ENCODE assay signal across 8 cellular contexts in the genomic region with DNA sequence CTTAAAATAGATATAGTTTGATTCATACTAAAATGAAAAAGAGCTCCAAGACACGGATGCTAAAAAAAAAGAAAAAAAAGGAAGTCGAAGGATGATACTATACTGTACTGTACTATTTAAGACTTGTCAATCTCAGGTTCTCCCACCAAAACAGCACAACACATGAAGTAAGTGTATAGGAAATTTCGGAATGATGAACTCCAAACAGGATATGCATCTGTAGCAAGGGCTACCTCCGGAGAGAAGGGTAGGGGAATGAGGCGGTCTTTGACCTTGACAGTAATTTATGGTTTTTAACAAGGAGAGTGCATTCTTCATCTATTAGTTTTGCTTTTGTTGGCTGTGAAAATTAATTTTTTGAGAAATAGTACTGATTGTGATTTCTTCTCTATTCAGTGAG. TPM values are rescaled to one million over a fixed set of nuclear protein-coding genes. Genes with fewer than 3 reads are reported as not detected.
DNase-seq lines count a peak whose midpoint lies in the region; ATAC-seq and TF ChIP-seq lines count a peak whose summit lies in the region.

No MANE protein-coding gene starts in this region.

- H3K4me2 ChIP-seq in osteoblast (ENCODE audit: insufficient read depth, low read length), result peak overlapping the region; percentile 79

- TF ChIP-seq CTCF in GM06990 (IDR thresholded peaks at IDR 0.05; ENCODE audit: insufficient read depth, low read length, poor library complexity, severe bottlenecking) (no peak), osteoblast (IDR thresholded peaks at IDR 0.05; ENCODE audit: extremely low read depth, low read depth, low read length) (no peak)

- H3K36me3 ChIP-seq in GM06990 (ENCODE audit: control insufficient read depth, insufficient read depth, low read length) (no peaks in the 10 kb centered on the region), osteoblast (ENCODE audit: insufficient read depth, low read length) (no peaks in the 10 kb centered on the region)
- H3K36me3 ChIP-seq in effector memory CD4-positive, alpha-beta T cell (ENCODE audit: control insufficient read depth, insufficient read depth, low read length), result no peaks in the 10 kb centered on the region

- H3K27me3 ChIP-seq in GM06990 (replicated peaks; ENCODE audit: control insufficient read depth, insufficient read depth, low read length) (no peaks in the 10 kb centered on the region), osteoblast (ENCODE audit: insufficient read depth, low read length) (no peaks in the 10 kb centered on the region)
- H3K27me3 ChIP-seq in effector memory CD4-positive, alpha-beta T cell (replicated peaks; ENCODE audit: control insufficient read depth, insufficient read depth, low read length, poor library complexity, severe bottlenecking), result no peaks in the 10 kb centered on the region

- no peak for ATAC-seq in GM18858 (IDR thresholded peaks at IDR 0.05; ENCODE audit: unreplicated experiment)

- peak overlapping the region; percentile 45 for H3K4me3 ChIP-seq in GM06990 (replicated peaks; ENCODE audit: low read depth, low read length)
- H3K4me3 ChIP-seq in effector memory CD4-positive, alpha-beta T cell (ENCODE audit: insufficient read depth, low read depth, low read length, poor library complexity, severe bottlenecking), result peak overlapping the region; percentile 81
- peak overlapping the region; percentile 93 for H3K4me3 ChIP-seq in osteoblast (ENCODE audit: insufficient read depth, low read length)

- peaks cover 51% of the 10 kb centered on the region for H3K79me2 ChIP-seq in osteoblast (ENCODE audit: insufficient read depth, low read length)

- H3K4me1 ChIP-seq in effector memory CD4-positive, alpha-beta T cell (ENCODE audit: control insufficient read depth, insufficient read depth, low read length, poor library complexity, severe bottlenecking), result peaks cover 17% of the 10 kb centered on the region
- H3K4me1 ChIP-seq in osteoblast (ENCODE audit: insufficient read depth, low read length), result peaks cover 20% of the 10 kb centered on the region

- DNase-seq in GM06990 (ENCODE audit: extremely low read depth, insufficient read length) (no peak), NCI-H69 (lab: John Stamatoyannopoulos, UW) (peak; percentile 20), osteoblast (ENCODE audit: insufficient read length, low spot score, missing footprints) (peak; percentile 19), NCI-H2107 treated with DMSO at 0.1 percent for 48 hours (lab: John Stamatoyannopoulos, UW; ENCODE audit: unreplicated experiment) (no peak), NK-92 (lab: John Stamatoyannopoulos, UW; ENCODE audit: unreplicated experiment) (no peak), superior temporal gyrus (ENCODE audit: extremely low spot score) (no peak)
- no peak for DNase-seq in effector memory CD4-positive, alpha-beta T cell

- no peaks in the 10 kb centered on the region for H4K20me1 ChIP-seq in osteoblast (ENCODE audit: insufficient read depth, low read length)

- peak overlapping the region; percentile 78 for H3K27ac ChIP-seq in effector memory CD4-positive, alpha-beta T cell (ENCODE audit: insufficient read depth, low read length, poor library complexity, severe bottlenecking)
- peak overlapping the region; percentile 81 for H3K27ac ChIP-seq in osteoblast (ENCODE audit: low read depth, low read length)

- H3K9me3 ChIP-seq in effector memory CD4-positive, alpha-beta T cell (ENCODE audit: control insufficient read depth, low read length), result no peaks in the 10 kb centered on the region
- H3K9me3 ChIP-seq in osteoblast (ENCODE audit: low read depth, low read length), result no peaks in the 10 kb centered on the region

- peak overlapping the region; percentile 94 for H2AFZ ChIP-seq in osteoblast (ENCODE audit: low read length)

RNA-seq across cellular contexts. Expression of gene FIP1L1, which starts 0.5 kb away (rescaled TPM):
- 77.5 and 78.2 TPM in 2 replicates for total RNA-seq in osteoblast

RNA-seq across cellular contexts. Expression of gene SCFD2, which starts 11.0 kb away (rescaled TPM):
- total RNA-seq in osteoblast, result 24.2 and 27.7 TPM in 2 replicates

Comparison
In these comparisons a context has a peak if more than half of its experiments do, and no peak if none do; other contexts are left out.
1. DNase-seq: peak in NCI-H69 (single experiment) and osteoblast (single experiment); none in GM06990 (single experiment), effector memory CD4-positive, alpha-beta T cell (0 of 3), NCI-H2107 treated with DMSO at 0.1 percent for 48 hours (single experiment), NK-92 (single experiment) and superior temporal gyrus (single experiment).
2. Peak in every context shown above with its lines, with median percentiles within 50 percentile points of each other: H3K4me3 ChIP-seq.